Comparison of ENCODE assay signal across 21 cellular contexts in genomic region chr9:96766199-96766598, GRCh38. TPM values are rescaled to one million over a fixed set of nuclear protein-coding genes. Genes with fewer than 3 reads are reported as not detected.
A peak's percentile ranks its signal among the peaks of the same experiment; 100 is the strongest.
DNase-seq lines count a peak whose midpoint lies in the region; ATAC-seq, FAIRE-seq and TF ChIP-seq lines count a peak whose summit lies in the region.
"Had no signal": no experiment of that assay in that cellular context is flagged by ENCODE, and none has a peak within 500 bp of the region (broad histone marks: within the 10 kb centered on the region; RNA-seq: fewer than 3 reads in every experiment).

No MANE protein-coding gene starts in this region.

- intact Hi-C loops in K562 (cut with micrococcal nuclease): no loop called here
- intact Hi-C loops in testis (cut with DNase I; ENCODE audit: low total_unique reads): no loop called here

- H3K9me3 ChIP-seq in Karpas-422 (ENCODE audit: low read length) (peaks cover 58% of the 10 kb centered on the region), K562 (replicated peaks; ENCODE audit: control insufficient read depth, insufficient read depth, low read depth, low read length) (peaks cover 41% of the 10 kb centered on the region), smooth muscle cell (replicated peaks; ENCODE audit: low read depth) (peaks cover 95% of the 10 kb centered on the region), testis (no peaks in the 10 kb centered on the region)
- H3K9me3 ChIP-seq: HAP-1 had no signal

- H3K79me2 ChIP-seq in Karpas-422 (ENCODE audit: low read length): peaks cover 32% of the 10 kb centered on the region
- 0 out of 3 replicates have a peak, but pooled peaks cover 2% of the 10 kb centered on the region for H3K79me2 ChIP-seq in K562 (ENCODE audit: control insufficient read depth, insufficient read depth, low read length)
- H3K79me2 ChIP-seq in smooth muscle cell (ENCODE audit: low read depth): peaks cover 12% of the 10 kb centered on the region

- TF ChIP-seq POLR2A in K562 (conservative IDR thresholded peaks at IDR 0.05) (no peak), testis (IDR thresholded peaks at IDR 0.05) (no peak)

- no peaks in the 10 kb centered on the region for H3K9me1 ChIP-seq in K562 (ENCODE audit: control insufficient read depth, insufficient read depth, low read length)

- 0 out of 2 replicates have a peak overlapping the region, but pooled peaks have one; percentile 25 for H3K4me3 ChIP-seq in Karpas-422 (ENCODE audit: low read length)
- H3K4me3 ChIP-seq in K562: no peak overlapping the region
- H3K4me3 ChIP-seq in smooth muscle cell: no peak overlapping the region
- no peak overlapping the region for H3K4me3 ChIP-seq in testis
- H3K4me3 ChIP-seq: GM12878, HAP-1 had no signal

- no peaks in the 10 kb centered on the region for H3K27me3 ChIP-seq in Karpas-422 (ENCODE audit: low read length)
- H3K27me3 ChIP-seq in K562 (ENCODE audit: control insufficient read depth in 2 of 2, insufficient read depth in 2 of 2, low read length in 2 of 2): no peaks in the 10 kb centered on the region
- H3K27me3 ChIP-seq in smooth muscle cell (ENCODE audit: low read depth): no peaks in the 10 kb centered on the region
- H3K27me3 ChIP-seq in testis: no peaks in the 10 kb centered on the region

- in situ Hi-C loops in K562 (cut with MboI): no loop called here

- DNase-seq in Karpas-422 (no peak), K562 (ENCODE audit: extremely low read depth in 1 of 4, low spot score in 3 of 4) (no peak), endothelial cell (ENCODE audit: low spot score) (no peak), NCI-H1436 treated with DMSO at 0.1 percent for 48 hours (lab: John Stamatoyannopoulos, UW) (no peak), smooth muscle cell (lab: John Stamatoyannopoulos, UW; ENCODE audit: unreplicated experiment) (no peak), NAMALWA (ENCODE audit: low spot score) (no peak), testis (no peak)
- DNase-seq in stimulated activated naive B cell treated with anti-CD40 and anti-IgM and Interleukin-4, amounts not matched to agents 10 μg/mL and 1 μg/mL and 100 μg/mL, for 72 hours: no peak
- DNase-seq: CD4-positive, CD25-positive, alpha-beta regulatory T cell; CD8-positive, alpha-beta T cell; DMS 273 treated with DMSO at 0.1 percent for 48 hours; DMS79; EL; GDM1; GOT3; HFFc6 had no signal

- peaks cover 36% of the 10 kb centered on the region for H3K9me3 Mint-ChIP-seq in endothelial cell (ENCODE audit: unreplicated experiment)
- H3K9me3 Mint-ChIP-seq in stimulated activated naive B cell treated with anti-CD40 and anti-IgM and Interleukin-4, amounts not matched to agents 10 μg/mL and 1 μg/mL and 100 μg/mL, for 72 hours: peaks cover 17 to 22% of the 10 kb centered on the region in 2 donors

- no peak overlapping the region for H2AFZ ChIP-seq in Karpas-422 (ENCODE audit: low read length)
- H2AFZ ChIP-seq in K562 (ENCODE audit: low read depth, low read length): no peak overlapping the region
- no peak overlapping the region for H2AFZ ChIP-seq in smooth muscle cell (ENCODE audit: low read depth)

- H3K4me2 ChIP-seq in Karpas-422 (ENCODE audit: low read depth, low read length, poor library complexity, severe bottlenecking): no peak overlapping the region
- H3K4me2 ChIP-seq in K562 (ENCODE audit: insufficient read depth, low read length): no peak overlapping the region
- no peak overlapping the region for H3K4me2 ChIP-seq in smooth muscle cell

- no peaks in the 10 kb centered on the region for H3K9me2 ChIP-seq in Karpas-422 (replicated peaks; ENCODE audit: insufficient read depth, low read length)

- H3K27me3 Mint-ChIP-seq in endothelial cell (ENCODE audit: unreplicated experiment): no peaks in the 10 kb centered on the region
- no peaks in the 10 kb centered on the region for H3K27me3 Mint-ChIP-seq in stimulated activated naive B cell treated with anti-CD40 and anti-IgM and Interleukin-4, amounts not matched to agents 10 μg/mL and 1 μg/mL and 100 μg/mL, for 72 hours
- H3K27me3 Mint-ChIP-seq: CD4-positive, CD25-positive, alpha-beta regulatory T cell had no signal

- ATAC-seq in K562: no peak
- ATAC-seq in stimulated activated naive B cell treated with anti-CD40 and anti-IgM and Interleukin-4, amounts not matched to agents 10 μg/mL and 1 μg/mL and 100 μg/mL, for 72 hours (replicated peaks): no peak
- ATAC-seq: CD8-positive, alpha-beta T cell; GM12878 had no signal

- TF ChIP-seq EP300 in K562 (IDR thresholded peaks at IDR 0.05; ENCODE audit: low read length): no peak

- peaks cover 97% of the 10 kb centered on the region for H3K36me3 Mint-ChIP-seq in endothelial cell (ENCODE audit: low read depth, unreplicated experiment)
- peaks cover 76 to 95% of the 10 kb centered on the region in 2 donors for H3K36me3 Mint-ChIP-seq in stimulated activated naive B cell treated with anti-CD40 and anti-IgM and Interleukin-4, amounts not matched to agents 10 μg/mL and 1 μg/mL and 100 μg/mL, for 72 hours

- TF ChIP-seq RAD21 in K562 (CRISPR knock-in tag; conservative IDR thresholded peaks at IDR 0.05 in 1 of 2, IDR thresholded peaks at IDR 0.05 in 1 of 2): no peak

- H3K36me3 ChIP-seq in Karpas-422 (ENCODE audit: insufficient read depth, low read length) (peaks cover 89% of the 10 kb centered on the region), K562 (ENCODE audit: control insufficient read depth, insufficient read depth, low read length) (peaks cover 74% of the 10 kb centered on the region), smooth muscle cell (ENCODE audit: low read depth) (peaks cover 91% of the 10 kb centered on the region), testis (ENCODE audit: low read depth, missing control alignments) (no peaks in the 10 kb centered on the region)
- H3K36me3 ChIP-seq: HAP-1 had no signal

- H3K4me1 ChIP-seq in Karpas-422 (ENCODE audit: low read length): no peaks in the 10 kb centered on the region
- H3K4me1 ChIP-seq in K562 (replicated peaks in 1 of 2; ENCODE audit: control insufficient read depth in 2 of 2, insufficient read depth in 2 of 2, low read length in 2 of 2): no peaks in the 10 kb centered on the region
- no peaks in the 10 kb centered on the region for H3K4me1 ChIP-seq in smooth muscle cell (ENCODE audit: low read depth)
- no peaks in the 10 kb centered on the region for H3K4me1 ChIP-seq in testis
- H3K4me1 ChIP-seq: HAP-1 had no signal

- H3K27ac ChIP-seq in Karpas-422 (ENCODE audit: low read length) (no peak overlapping the region), K562 (ENCODE audit: extremely low read depth, low read depth, low read length) (no peak overlapping the region), smooth muscle cell (ENCODE audit: low read depth) (no peak overlapping the region), testis (no peak overlapping the region)
- H3K27ac ChIP-seq: C4-2B had no signal

- POLR2A ChIA-PET in K562 (lab: Yijun Ruan, JAX): no interaction called here

- no peak overlapping the region for H3K9ac ChIP-seq in Karpas-422 (ENCODE audit: low read length)
- H3K9ac ChIP-seq in K562 (ENCODE audit: insufficient read depth in 1 of 2, low read depth in 2 of 2, low read length in 2 of 2): no peak overlapping the region
- H3K9ac ChIP-seq in smooth muscle cell (ENCODE audit: low read depth): no peak overlapping the region

- H3K4me1 Mint-ChIP-seq in endothelial cell (ENCODE audit: unreplicated experiment): no peaks in the 10 kb centered on the region
- H3K4me1 Mint-ChIP-seq in stimulated activated naive B cell treated with anti-CD40 and anti-IgM and Interleukin-4, amounts not matched to agents 10 μg/mL and 1 μg/mL and 100 μg/mL, for 72 hours: no peaks in the 10 kb centered on the region

- no peaks in the 10 kb centered on the region for H3F3A ChIP-seq in smooth muscle cell (ENCODE audit: low read depth)

- H3K27ac Mint-ChIP-seq in endothelial cell (ENCODE audit: unreplicated experiment): no peak overlapping the region
- peak overlapping the region; percentile 20 for H3K27ac Mint-ChIP-seq in stimulated activated naive B cell treated with anti-CD40 and anti-IgM and Interleukin-4, amounts not matched to agents 10 μg/mL and 1 μg/mL and 100 μg/mL, for 72 hours
- H3K27ac Mint-ChIP-seq: CD4-positive, CD25-positive, alpha-beta regulatory T cell; CD8-positive, alpha-beta T cell; HFFc6 had no signal

- FAIRE-seq in K562 (lab: Jason Lieb, UNC): no peak
- FAIRE-seq: D721Med, GM12878, GM18507 had no signal

- TF ChIP-seq CTCF in K562 (IDR thresholded peaks at IDR 0.05 in 2 of 3, conservative IDR thresholded peaks at IDR 0.05 in 1 of 3; ENCODE audit: insufficient read depth in 2 of 3, low read depth in 1 of 3, low read length in 3 of 3): no peak
- no peak for TF ChIP-seq CTCF in endothelial cell (IDR thresholded peaks at IDR 0.05; ENCODE audit: unreplicated experiment)
- TF ChIP-seq CTCF in smooth muscle cell (IDR thresholded peaks at IDR 0.05; ENCODE audit: borderline replicate concordance, insufficient read depth, poor library complexity, severe bottlenecking): no peak
- TF ChIP-seq CTCF in testis (IDR thresholded peaks at IDR 0.05): no peak

- CTCF ChIA-PET in K562 (lab: Yijun Ruan, JAX; ENCODE audit: low intra/inter-chr PET ratio): no interaction called here

- peak overlapping the region; percentile 62 for H3K4me3 Mint-ChIP-seq in endothelial cell (ENCODE audit: unreplicated experiment)
- H3K4me3 Mint-ChIP-seq in stimulated activated naive B cell treated with anti-CD40 and anti-IgM and Interleukin-4, amounts not matched to agents 10 μg/mL and 1 μg/mL and 100 μg/mL, for 72 hours: no peak overlapping the region
- H3K4me3 Mint-ChIP-seq: CD8-positive, alpha-beta T cell; HFFc6 had no signal

- no TSS peak for BruUV-seq in K562 (replicated peaks; lab: Mats Ljungman, UMichigan)

- no peaks in the 10 kb centered on the region for H4K20me1 ChIP-seq in Karpas-422 (ENCODE audit: insufficient read depth, low read depth, low read length)
- no peaks in the 10 kb centered on the region for H4K20me1 ChIP-seq in K562 (replicated peaks; ENCODE audit: control insufficient read depth, insufficient read depth, low read length)
- no peaks in the 10 kb centered on the region for H4K20me1 ChIP-seq in smooth muscle cell (ENCODE audit: low read depth)

RNA-seq across cellular contexts. Expression of gene ZNF510, which starts 11.7 kb away (rescaled TPM):
- 12.7 and 20.5 TPM in 2 replicates for total RNA-seq in Karpas-422 (2014; rRNA removed; shearing (Covaris generic); ENCODE audit: low replicate concordance)
- 21.5 and 34.3 TPM in 2 replicates for total RNA-seq in K562 (2011; cell fraction: chromatin; rRNA removed; ENCODE audit: low replicate concordance)
- total RNA-seq in K562 (2011; cell fraction: nucleolus; rRNA removed): 13.0 and 17.5 TPM in 2 replicates
- 19.2 and 19.6 TPM in 2 replicates for total RNA-seq in K562 (2011; cell fraction: nucleoplasm; rRNA removed)
- total RNA-seq in K562 (2014; rRNA removed): 8.3 and 8.7 TPM in 2 replicates
- 17.0 and 20.5 TPM in 2 replicates for total RNA-seq in K562 (2014; rRNA removed; fragmentation: Illumina TruSeq; extraction: Trizol)
- total RNA-seq in K562 (2015; rRNA removed; fragmentation: Illumina TruSeq; extraction: Trizol): 11.6 and 12.7 TPM in 2 replicates
- total RNA-seq in K562 (2021): 7.6 and 11.4 TPM in 2 replicates
- 12.9 and 16.1 TPM in 2 replicates for polyA plus RNA-seq in K562 (2011; rRNA removed)
- 3.9 and 5.2 TPM in 2 replicates for polyA plus RNA-seq in K562 (2011; cell fraction: cytosol; rRNA removed)
- 18.5 and 18.7 TPM in 2 replicates for polyA plus RNA-seq in K562 (2011; cell fraction: nucleus; rRNA removed)
- polyA plus RNA-seq in K562 (2012): 4.5 and 7.2 TPM in 2 replicates
- polyA plus RNA-seq in K562 (2014; fragmentation: Illumina TruSeq; extraction: Trizol): 11.2 and 12.1 TPM in 2 replicates
- polyA plus RNA-seq in K562 (2014; fragmentation: Nextera tagmentation; extraction: Ambion mirVana): 1 to 10 TPM; 5.3 to 5.5 TPM
- polyA plus RNA-seq in K562 (2014; rRNA removed): 7.4 and 9.8 TPM in 2 replicates
- 20.8 and 24.8 TPM in 2 replicates for polyA minus RNA-seq in K562 (2011; rRNA and poly(A)+ RNA removed)
- polyA minus RNA-seq in K562 (2011; cell fraction: cytosol; rRNA and poly(A)+ RNA removed): 3.5 and 5.2 TPM in 2 replicates
- 24.2 and 42.8 TPM in 2 replicates for polyA minus RNA-seq in K562 (2011; cell fraction: nucleus; rRNA and poly(A)+ RNA removed)
- 17.6 TPM for total RNA-seq in endothelial cell (ENCODE audit: unreplicated experiment)
- total RNA-seq in smooth muscle cell: 9.9 and 10.7 TPM in 2 replicates
- 2.1 and 2.4 TPM in 2 replicates for polyA plus RNA-seq in smooth muscle cell
- 10 to 100 TPM; 10.3 to 11.6 TPM for total RNA-seq in testis
- 7.9 TPM for polyA plus RNA-seq in testis (ENCODE audit: insufficient read depth, low read depth, low replicate concordance)
